7 cellular contexts compared by ENCODE assay signal in the genomic region with DNA sequence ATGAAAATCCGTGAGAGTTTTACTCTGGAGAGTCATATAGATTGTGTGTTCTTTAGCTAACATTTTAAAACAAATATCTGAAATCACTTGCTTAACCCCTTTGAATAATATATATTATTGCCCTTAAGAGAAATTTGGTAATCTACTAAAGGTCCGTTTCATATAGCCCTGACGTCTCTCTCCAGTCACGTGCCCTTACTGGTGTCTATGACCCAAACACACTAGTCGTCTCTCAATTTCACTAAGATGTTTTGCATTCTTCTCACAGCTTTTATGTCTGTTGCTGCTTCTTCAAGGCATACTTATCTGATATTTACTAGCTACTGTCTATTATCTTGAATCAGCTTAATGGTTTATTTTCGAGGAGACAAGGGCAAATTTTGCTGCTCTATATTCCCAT.
"Had no signal": no experiment of that assay in that cellular context is flagged by ENCODE, and none has a peak within 500 bp of the region (broad histone marks: within the 10 kb centered on the region; RNA-seq: fewer than 3 reads in every experiment).

No MANE protein-coding gene starts in this region.

- H3K4me2 ChIP-seq: KMS-11 had no signal

- DNase-seq: IMR-90, KBM-7, KG1 had no signal

- H3K27ac ChIP-seq: HL-60, KMS-11 had no signal

- ATAC-seq: HepG2 had no signal

- FAIRE-seq: HepG2, HTR-8/SVneo had no signal

- H3K9ac ChIP-seq: KMS-11 had no signal
